ENCODE assay signal across 9 cellular contexts in genomic region chr14:65286443-65286842, GRCh38.
A peak's percentile ranks its signal among the peaks of the same experiment; 100 is the strongest.
DNase-seq lines count a peak whose midpoint lies in the region; ATAC-seq and TF ChIP-seq lines count a peak whose summit lies in the region.
"Had no signal": no experiment of that assay in that cellular context is flagged by ENCODE, and none has a peak within 500 bp of the region (broad histone marks: within the 10 kb centered on the region; RNA-seq: fewer than 3 reads in every experiment).

No MANE protein-coding gene starts in this region.

- no peak overlapping the region for H2BK5ac ChIP-seq in mesenchymal stem cell (ENCODE audit: low read depth, low read length, poor library complexity, severe bottlenecking)

- 82 to 100% methylated on average over 6 to 7 of the region's 8 CpGs for WGBS in endodermal cell (ENCODE audit: insufficient coverage in 1 of 2, insufficient read length in 1 of 2), 2 experiments
- WGBS in mesenchymal stem cell = 93% methylated on average over 6 of the region's 8 CpGs

- no peak overlapping the region for H2BK120ac ChIP-seq in mesenchymal stem cell (ENCODE audit: low read depth, low read length)

- no peaks in the 10 kb centered on the region for H3K79me2 ChIP-seq in OCI-LY3 (ENCODE audit: low read length)

- H3K18ac ChIP-seq in mesenchymal stem cell (ENCODE audit: low read depth in 1 of 2, low read length in 2 of 2) = no peak overlapping the region

- H3K9ac ChIP-seq in OCI-LY3 (ENCODE audit: low read length) (no peak overlapping the region), endodermal cell (ENCODE audit: extremely low read depth, low read length, poor library complexity, severe bottlenecking) (no peak overlapping the region), mesenchymal stem cell (ENCODE audit: low read length) (no peak overlapping the region)

- H3K4me1 Mint-ChIP-seq in endodermal cell = peaks cover 29% of the 10 kb centered on the region

- H3K27ac ChIP-seq in OCI-LY3 (ENCODE audit: low read length) (no peak overlapping the region), endodermal cell (ENCODE audit: low read depth, low read length) (no peak overlapping the region), upper lobe of right lung (no peak overlapping the region), mesenchymal stem cell (ENCODE audit: low read length, poor library complexity, severe bottlenecking) (no peak overlapping the region)

- H3K36me3 ChIP-seq in OCI-LY3 (replicated peaks; ENCODE audit: low read depth, low read length) (no peaks in the 10 kb centered on the region), endodermal cell (ENCODE audit: control insufficient read depth, insufficient read depth, low read length) (no peaks in the 10 kb centered on the region), upper lobe of right lung (no peaks in the 10 kb centered on the region), mesenchymal stem cell (ENCODE audit: control insufficient read depth in 1 of 2, insufficient read depth in 2 of 2, low read depth in 1 of 2, low read length in 2 of 2) (no peaks in the 10 kb centered on the region)

- H2AK5ac ChIP-seq in mesenchymal stem cell (ENCODE audit: low read length, severe bottlenecking) = no peak overlapping the region

- H3K4me1 ChIP-seq in OCI-LY3 (ENCODE audit: low read length) (peaks cover 23% of the 10 kb centered on the region), endodermal cell (ENCODE audit: control insufficient read depth, insufficient read depth, low read length) (peaks cover 8% of the 10 kb centered on the region), upper lobe of right lung (peaks cover 19% of the 10 kb centered on the region), mesenchymal stem cell (ENCODE audit: control insufficient read depth, insufficient read depth, low read depth, low read length) (peaks cover 6% of the 10 kb centered on the region)

- no peak overlapping the region for H2BK12ac ChIP-seq in mesenchymal stem cell (ENCODE audit: low read length in 2 of 2)

- H3K36me3 Mint-ChIP-seq in endodermal cell (ENCODE audit: low read depth) = peaks cover 3% of the 10 kb centered on the region

- H3K14ac ChIP-seq in mesenchymal stem cell (ENCODE audit: low read length in 2 of 2) = no peak overlapping the region

- H3K4me2 ChIP-seq in OCI-LY3 (ENCODE audit: low read length) = no peak overlapping the region
- no peak overlapping the region for H3K4me2 ChIP-seq in mesenchymal stem cell (ENCODE audit: low read length, poor library complexity, severe bottlenecking)

- H3K9me3 Mint-ChIP-seq in endodermal cell = peaks cover 4% of the 10 kb centered on the region

- H3K23ac ChIP-seq in mesenchymal stem cell (ENCODE audit: low read length in 2 of 2) = no peak overlapping the region

- no peak overlapping the region for H2BK15ac ChIP-seq in mesenchymal stem cell (ENCODE audit: low read depth, poor library complexity, severe bottlenecking)

- H4K20me1 ChIP-seq in OCI-LY3 (ENCODE audit: insufficient read depth, low read length) = no peaks in the 10 kb centered on the region

- H3K4me3 ChIP-seq in OCI-LY3 (ENCODE audit: low read length) = no peak overlapping the region
- no peak overlapping the region for H3K4me3 ChIP-seq in endodermal cell (ENCODE audit: low read length)
- H3K4me3 ChIP-seq in upper lobe of right lung = no peak overlapping the region
- no peak overlapping the region for H3K4me3 ChIP-seq in mesenchymal stem cell (ENCODE audit: insufficient read depth in 1 of 2, low read depth in 1 of 2, low read length in 2 of 2)

- TF ChIP-seq CTCF in OCI-LY3 (IDR thresholded peaks at IDR 0.05; ENCODE audit: low read depth, low read length) = peak; percentile 45
- peak; percentile 62 for TF ChIP-seq CTCF in endodermal cell (conservative IDR thresholded peaks at IDR 0.05)
- TF ChIP-seq CTCF in upper lobe of right lung (IDR thresholded peaks at IDR 0.05) = peak; percentile 18

- H3K9me3 ChIP-seq in OCI-LY3 (ENCODE audit: insufficient read depth, low read length) (no peaks in the 10 kb centered on the region), endodermal cell (ENCODE audit: control insufficient read depth, low read length) (no peaks in the 10 kb centered on the region), upper lobe of right lung (no peaks in the 10 kb centered on the region), mesenchymal stem cell (ENCODE audit: control insufficient read depth, low read length) (no peaks in the 10 kb centered on the region)

- ATAC-seq in upper lobe of right lung (no peak), HG02610 (IDR thresholded peaks at IDR 0.05; ENCODE audit: unreplicated experiment) (no peak)

- no peaks in the 10 kb centered on the region for H3K79me1 ChIP-seq in mesenchymal stem cell (replicated peaks; ENCODE audit: low read length, poor library complexity, severe bottlenecking)

- H4K8ac ChIP-seq in mesenchymal stem cell (ENCODE audit: low read length) = no peak overlapping the region

- DNase-seq in stimulated activated CD4-positive, alpha-beta T cell treated with anti-CD3 and anti-CD28 coated beads, Interleukin-15, amount 100 ng/mL, for 24 hours = peak; percentile 56
- DNase-seq in stimulated activated CD4-positive, alpha-beta T cell treated with anti-CD3 and anti-CD28 coated beads, Interleukin-4, amount 100 ng/mL, for 1 hour = no peak
- no peak for DNase-seq in endodermal cell
- DNase-seq in upper lobe of right lung = no peak
- DNase-seq in GDM1 (lab: John Stamatoyannopoulos, UW) = no peak
- DNase-seq in mesenchymal stem cell = no peak
- DNase-seq: aorta had no signal

- H3K27me3 Mint-ChIP-seq in endodermal cell (ENCODE audit: insufficient read depth) = peaks cover 5% of the 10 kb centered on the region

- no peak overlapping the region for H2AFZ ChIP-seq in OCI-LY3 (ENCODE audit: low read depth, low read length)
- no peak overlapping the region for H2AFZ ChIP-seq in mesenchymal stem cell (ENCODE audit: low read depth, low read length)

- H3K27ac Mint-ChIP-seq in endodermal cell = no peak overlapping the region

- no peak overlapping the region for H4K91ac ChIP-seq in mesenchymal stem cell (ENCODE audit: low read length)

- H3K4ac ChIP-seq in mesenchymal stem cell (ENCODE audit: low read depth in 1 of 2, low read length in 2 of 2) = no peak overlapping the region

- peaks cover 15% of the 10 kb centered on the region for H3K27me3 ChIP-seq in OCI-LY3 (ENCODE audit: low read depth, low read length)
- no peaks in the 10 kb centered on the region for H3K27me3 ChIP-seq in endodermal cell (ENCODE audit: control insufficient read depth, insufficient read depth, low read length, poor library complexity, severe bottlenecking)
- H3K27me3 ChIP-seq in upper lobe of right lung = no peaks in the 10 kb centered on the region
- no peaks in the 10 kb centered on the region for H3K27me3 ChIP-seq in mesenchymal stem cell (ENCODE audit: control insufficient read depth in 1 of 2, insufficient read depth in 1 of 2, low read length in 2 of 2)

- no peak overlapping the region for H3K4me3 Mint-ChIP-seq in endodermal cell

- intact Hi-C loops in upper lobe of right lung (cut with DNase I) = no loop called here
